ENCODE assay signal across 8 cellular contexts in the genomic region with DNA sequence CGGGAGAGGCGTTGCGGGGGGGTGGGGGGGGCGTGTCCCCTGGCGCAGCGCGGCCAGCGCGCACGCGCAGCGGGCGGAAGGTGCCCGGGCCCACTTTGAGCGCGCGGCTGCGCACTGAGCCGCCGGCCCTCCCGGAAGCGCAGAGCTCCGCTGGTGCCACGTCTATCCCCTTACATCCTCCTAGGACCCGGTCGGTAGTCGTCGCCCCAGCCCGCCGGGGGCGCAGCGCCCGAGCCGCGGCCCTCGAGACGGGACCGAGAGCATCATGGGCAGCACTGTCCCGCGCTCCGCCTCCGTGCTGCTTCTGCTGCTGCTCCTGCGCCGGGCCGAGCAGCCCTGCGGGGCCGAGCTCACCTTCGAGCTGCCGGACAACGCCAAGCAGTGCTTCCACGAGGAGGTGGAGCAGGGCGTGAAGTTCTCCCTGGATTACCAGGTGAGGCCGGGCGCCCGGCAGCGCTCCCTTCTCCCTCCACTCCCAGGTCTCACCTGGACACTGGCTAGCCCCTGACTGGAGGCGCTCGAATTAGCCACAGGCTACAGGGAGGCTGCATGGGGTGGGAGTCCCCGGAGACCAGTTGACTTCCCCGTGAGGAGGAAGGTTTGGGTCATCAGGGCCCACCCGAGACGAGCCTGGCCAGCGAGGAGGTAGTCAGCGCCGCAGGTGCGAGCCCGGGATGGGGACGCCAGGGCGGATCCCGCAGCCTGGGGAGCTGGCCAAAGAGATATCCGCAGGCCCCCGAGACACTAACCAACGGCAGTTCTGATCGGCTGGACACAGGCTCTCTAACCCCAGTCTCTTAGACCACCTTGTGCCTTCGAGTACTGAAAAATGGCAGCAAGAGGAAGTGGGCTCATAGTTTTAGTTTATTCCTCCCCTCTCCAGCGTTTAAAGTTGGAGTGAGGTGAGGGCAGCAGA. TPM values are rescaled to one million over a fixed set of nuclear protein-coding genes. Genes with fewer than 3 reads are reported as not detected.
DNase-seq lines count a peak whose midpoint lies in the region.

Gene TMED3 (plus strand): TSS at position 128 of the 916 bp plus-strand sequence. CDS start 138 bp downstream, at position 266.

- H3K18ac ChIP-seq in neuronal stem cell (ENCODE audit: low read length), result peak within 1 kb of the TSS; percentile 95

- H4K91ac ChIP-seq in neuronal stem cell (ENCODE audit: low read depth, low read length, poor library complexity), result no peak within 1 kb of the TSS

- H3K36me3 ChIP-seq in neuronal stem cell (replicated peaks in 1 of 2; ENCODE audit: control insufficient read depth in 2 of 2, insufficient read depth in 2 of 2, low read length in 2 of 2), result peaks cover 18 to 34% of the 10 kb centered on the region in 2 donors
- H3K36me3 ChIP-seq in subcutaneous abdominal adipose tissue (ENCODE audit: control insufficient read depth in 5 of 5, insufficient read depth in 5 of 5, low read length in 5 of 5), result peaks cover 3 to 16% (median 8%) of the 10 kb centered on the region in 5 donors

- H3K14ac ChIP-seq in neuronal stem cell (ENCODE audit: low read length), result peak within 1 kb of the TSS; percentile 51

- peak within 1 kb of the TSS; percentile 67 for H2BK5ac ChIP-seq in neuronal stem cell (ENCODE audit: low read length)

- peak; percentile 77 for DNase-seq in G401 (ENCODE audit: low spot score)
- DNase-seq in GOT3 (lab: John Stamatoyannopoulos, UW), result peak; percentile 41
- peak; percentile 81 for DNase-seq in LHCN-M2 (ENCODE audit: low read depth)
- DNase-seq in SHP77 treated with DMSO at 0.1 percent for 48 hours (lab: John Stamatoyannopoulos, UW), result peak; percentile 55
- DNase-seq in activated gamma-delta T cell (lab: John Stamatoyannopoulos, UW), result peak; percentile 66
- peak; percentile 67 for DNase-seq in foreskin melanocyte
- DNase-seq in neuronal stem cell (ENCODE audit: low spot score), result peak; percentile 80

- peaks cover 0 to 30% (median 7%) of the 10 kb centered on the region in 3 experiments for H3K27me3 ChIP-seq in neuronal stem cell (ENCODE audit: control insufficient read depth in 3 of 3, insufficient read depth in 3 of 3, low read depth in 1 of 3, low read length in 3 of 3)
- H3K27me3 ChIP-seq in subcutaneous abdominal adipose tissue (ENCODE audit: control insufficient read depth in 5 of 5, insufficient read depth in 4 of 5, low read length in 5 of 5), result peaks cover 4 to 23% (median 11%) of the 10 kb centered on the region in 5 donors

- H2AFZ ChIP-seq in neuronal stem cell (ENCODE audit: low read length), result peak within 1 kb of the TSS; percentile 99

- in situ Hi-C loops in G401 (cut with HindIII; ENCODE audit: low sequenced_read_pairs), result no loop called here

- no peak within 1 kb of the TSS for H2BK15ac ChIP-seq in neuronal stem cell (ENCODE audit: low read length)

- peak within 1 kb of the TSS; percentile 69 for H3K23ac ChIP-seq in neuronal stem cell (ENCODE audit: low read depth, low read length, poor library complexity)

- H3K79me1 ChIP-seq in neuronal stem cell (ENCODE audit: low read depth, low read length), result peaks cover 3% of the 10 kb centered on the region

- H3K4me1 ChIP-seq in neuronal stem cell (ENCODE audit: control insufficient read depth in 2 of 2, insufficient read depth in 1 of 2, low read depth in 1 of 2, low read length in 2 of 2) (peaks cover 4 to 6% of the 10 kb centered on the region in 2 donors), subcutaneous abdominal adipose tissue (ENCODE audit: control insufficient read depth in 5 of 5, insufficient read depth in 5 of 5, low read length in 5 of 5) (peaks cover 0 to 32% (median 27%) of the 10 kb centered on the region in 5 donors)

- WGBS in neuronal stem cell (ENCODE audit: extremely low coverage in 2 of 2, insufficient read length in 2 of 2, insufficient replicate concordance in 1 of 2), 2 donors, result no CpG with 5 or more reads among the region's 76 CpGs

- H2BK120ac ChIP-seq in neuronal stem cell (ENCODE audit: low read depth, low read length), result no peak within 1 kb of the TSS

- no peak within 1 kb of the TSS for H2BK12ac ChIP-seq in neuronal stem cell (ENCODE audit: low read length)

- H3K27ac ChIP-seq in neuronal stem cell (replicated peaks; ENCODE audit: low read length), result peak within 1 kb of the TSS; percentile 40
- H3K27ac ChIP-seq in subcutaneous abdominal adipose tissue (ENCODE audit: low read depth, low read length), result no peak within 1 kb of the TSS

- H3K4me2 ChIP-seq in neuronal stem cell (ENCODE audit: insufficient read depth, low read length, poor library complexity, severe bottlenecking), result peak within 1 kb of the TSS; percentile 81

- H3K4ac ChIP-seq in neuronal stem cell (ENCODE audit: low read length), result no peak within 1 kb of the TSS

- no peak within 1 kb of the TSS for H2AK5ac ChIP-seq in neuronal stem cell (ENCODE audit: low read depth, low read length)

- H3K9me3 ChIP-seq in neuronal stem cell (replicated peaks in 1 of 2; ENCODE audit: control insufficient read depth in 2 of 2, insufficient read depth in 1 of 2, low read depth in 1 of 2, low read length in 2 of 2), result no peaks in the 10 kb centered on the region
- no peaks in the 10 kb centered on the region for H3K9me3 ChIP-seq in subcutaneous abdominal adipose tissue (ENCODE audit: control insufficient read depth in 5 of 5, low read length in 5 of 5)

- no peak within 1 kb of the TSS for H4K8ac ChIP-seq in neuronal stem cell (ENCODE audit: low read depth, low read length)

- H3K4me3 ChIP-seq in neuronal stem cell (ENCODE audit: low read length in 2 of 2), result peak within 1 kb of the TSS; percentile 95 to 98
- peak within 1 kb of the TSS; percentile 69 to 84 (median 80) for H3K4me3 ChIP-seq in subcutaneous abdominal adipose tissue (ENCODE audit: low read depth in 1 of 5, low read length in 5 of 5)

- H3K9ac ChIP-seq in neuronal stem cell (ENCODE audit: low read depth, low read length, poor library complexity) (peak within 1 kb of the TSS; percentile 89), subcutaneous abdominal adipose tissue (ENCODE audit: low read length in 5 of 5) (peak within 1 kb of the TSS in 3 of 5 donors; percentile 33 to 76 (median 72))

RNA-seq across cellular contexts. Expression of gene TMED3, which starts in this region (rescaled TPM):
- 101 and 136 TPM in 2 replicates for total RNA-seq in G401 (2014; rRNA removed; shearing (Covaris generic))
- 126 and 163 TPM in 2 replicates for total RNA-seq in LHCN-M2 (2014; rRNA removed)
- 122 TPM for polyA plus RNA-seq in LHCN-M2 (2012)
- 39.1 TPM for polyA plus RNA-seq in neuronal stem cell (2013, experiment 1 of 2)
- 38.7 TPM for polyA plus RNA-seq in neuronal stem cell (2013, experiment 2 of 2)
